In genomic region chr11:47187723-47188122, GRCh38 we compare ENCODE assay signal across 8 cellular contexts. TPM values are rescaled to one million over a fixed set of nuclear protein-coding genes. Genes with fewer than 3 reads are reported as not detected.
DNase-seq lines count a peak whose midpoint lies in the region; ATAC-seq, FAIRE-seq and TF ChIP-seq lines count a peak whose summit lies in the region.

No MANE protein-coding gene starts in this region.

- no peak for TF ChIP-seq CTCF in ascending aorta (IDR thresholded peaks at IDR 0.05)

- no peak overlapping the region for H3K27ac Mint-ChIP-seq in immature natural killer cell
- H3K27ac Mint-ChIP-seq in stimulated activated memory B cell treated with anti-CD40 and anti-IgM and Interleukin-4, amounts not matched to agents 10 μg/mL and 1 μg/mL and 100 μg/mL, for 72 hours = peak overlapping the region; percentile 27

- peaks cover 18% of the 10 kb centered on the region for H3K4me1 ChIP-seq in HUES48 (ENCODE audit: control insufficient read depth, insufficient read depth, low read length)
- H3K4me1 ChIP-seq in ascending aorta = peaks cover 4 to 31% of the 10 kb centered on the region in 2 donors

- peaks cover 10% of the 10 kb centered on the region; the same call in 1 of the 2 replicates for H3K27me3 ChIP-seq in HUES48 (ENCODE audit: control insufficient read depth, insufficient read depth, low read length)
- no peaks in the 10 kb centered on the region for H3K27me3 ChIP-seq in ascending aorta

- intact Hi-C loops in ascending aorta (cut with DNase I) = loop anchor here (1.0 to 10.0 kb wide), 4 partner anchors 27 to 1343 kb away; partner anchors contain the start of genes ACP2, CRY2, DDB2 and MTCH2

- no peak for ATAC-seq in stimulated activated memory B cell treated with anti-CD40 and anti-IgM and Interleukin-4, amounts not matched to agents 10 μg/mL and 1 μg/mL and 100 μg/mL, for 72 hours

- H3K9me3 ChIP-seq in HUES48 (ENCODE audit: control insufficient read depth, insufficient read depth, low read length) (no peaks in the 10 kb centered on the region), ascending aorta (no peaks in the 10 kb centered on the region)

- H3K9ac ChIP-seq in HUES48 (ENCODE audit: low read depth, low read length) = no peak overlapping the region

- peaks cover 7 to 10% of the 10 kb centered on the region in 2 donors for H3K4me1 Mint-ChIP-seq in immature natural killer cell
- H3K4me1 Mint-ChIP-seq in stimulated activated memory B cell treated with anti-CD40 and anti-IgM and Interleukin-4, amounts not matched to agents 10 μg/mL and 1 μg/mL and 100 μg/mL, for 72 hours = peaks cover 13% of the 10 kb centered on the region

- H3K27ac ChIP-seq in HUES48 (ENCODE audit: low read depth, low read length) (no peak overlapping the region), ascending aorta (peak overlapping the region; percentile 93 to 95)

- no peak for DNase-seq in ascending aorta (ENCODE audit: low spot score in 2 of 2)
- DNase-seq in immature natural killer cell = no peak
- no peak for DNase-seq in GM12891 (ENCODE audit: insufficient read length, low spot score)
- no peak for DNase-seq in RCC 7860 (ENCODE audit: low spot score)
- DNase-seq in OCI-M1 (lab: John Stamatoyannopoulos, UW) = no peak
- no peak for DNase-seq in DMS153 treated with DMSO at 0.1 percent for 48 hours (lab: John Stamatoyannopoulos, UW; ENCODE audit: unreplicated experiment)

- no peaks in the 10 kb centered on the region for H3K36me3 Mint-ChIP-seq in immature natural killer cell
- H3K36me3 Mint-ChIP-seq in stimulated activated memory B cell treated with anti-CD40 and anti-IgM and Interleukin-4, amounts not matched to agents 10 μg/mL and 1 μg/mL and 100 μg/mL, for 72 hours = no peaks in the 10 kb centered on the region

- H3K4me3 Mint-ChIP-seq in immature natural killer cell = peak overlapping the region in 3 of 5 donors; percentile 21 to 41 (median 27)
- no peak overlapping the region for H3K4me3 Mint-ChIP-seq in stimulated activated memory B cell treated with anti-CD40 and anti-IgM and Interleukin-4, amounts not matched to agents 10 μg/mL and 1 μg/mL and 100 μg/mL, for 72 hours

- H3K9me3 Mint-ChIP-seq in immature natural killer cell = peaks cover 0 to 1% (median 0%) of the 10 kb centered on the region in 6 donors
- no peaks in the 10 kb centered on the region for H3K9me3 Mint-ChIP-seq in stimulated activated memory B cell treated with anti-CD40 and anti-IgM and Interleukin-4, amounts not matched to agents 10 μg/mL and 1 μg/mL and 100 μg/mL, for 72 hours

- FAIRE-seq in GM12891 (lab: Jason Lieb, UNC) = no peak
- no peak for FAIRE-seq in RCC 7860 (lab: Jason Lieb, UNC)

- peaks cover 13% of the 10 kb centered on the region for H3K36me3 ChIP-seq in HUES48 (ENCODE audit: control insufficient read depth, insufficient read depth, low read length)
- H3K36me3 ChIP-seq in ascending aorta = no peaks in the 10 kb centered on the region

- H3K27me3 Mint-ChIP-seq in immature natural killer cell (ENCODE audit: low read depth in 3 of 3) = peaks cover 10 to 19% (median 17%) of the 10 kb centered on the region in 3 donors
- H3K27me3 Mint-ChIP-seq in stimulated activated memory B cell treated with anti-CD40 and anti-IgM and Interleukin-4, amounts not matched to agents 10 μg/mL and 1 μg/mL and 100 μg/mL, for 72 hours = peaks cover 33% of the 10 kb centered on the region

- H3K4me3 ChIP-seq in HUES48 (ENCODE audit: low read depth, low read length) (peak overlapping the region; percentile 96), ascending aorta (peak overlapping the region; percentile 72 to 87)

- TF ChIP-seq POLR2A in GM12891 (IDR thresholded peaks at IDR 0.05; ENCODE audit: low read depth, low read length) = no peak

TF ChIP-seq in GM12891, 5 proteins besides CTCF, POLR2A, EP300 and RAD21:
- TF ChIP-seq SPI1 (IDR thresholded peaks at IDR 0.05; ENCODE audit: low read depth, low read length) (no peak), TAF1 (IDR thresholded peaks at IDR 0.05; ENCODE audit: low read depth, low read length) (no peak), POU2F2 (IDR thresholded peaks at IDR 0.05; ENCODE audit: low read depth, low read length) (no peak), POLR2AphosphoS5 (IDR thresholded peaks at IDR 0.05; ENCODE audit: low read depth, low read length) (no peak), PAX5 (IDR thresholded peaks at IDR 0.05; ENCODE audit: insufficient read depth, low read length, severe bottlenecking) (no peak)

RNA-seq across cellular contexts. Expression of gene PACSIN3, which starts 1.5 kb away (rescaled TPM):
- 32.7 TPM for total RNA-seq in ascending aorta
- under 1 TPM in 1 of 3 donors, not detected in 2; 0.48 TPM for polyA plus RNA-seq in immature natural killer cell
- 0.87 TPM for polyA plus RNA-seq in GM12891 (2012; ENCODE audit: low read depth, missing spikeins)

RNA-seq across cellular contexts. Expression of gene ARFGAP2, which starts 11.0 kb away (rescaled TPM):
- total RNA-seq in ascending aorta = 66.1 TPM
- 100 to 1,000 TPM; 103 to 137 (median 121) TPM for polyA plus RNA-seq in immature natural killer cell
- polyA plus RNA-seq in GM12891 (2012; ENCODE audit: low read depth, missing spikeins) = 48.9 TPM

RNA-seq across cellular contexts. Expression of gene DDB2, which starts 27.1 kb away (rescaled TPM):
- 22.6 TPM for total RNA-seq in ascending aorta
- polyA plus RNA-seq in immature natural killer cell = 10 to 100 TPM; 27.4 to 39.3 (median 35.4) TPM
- 133 TPM for polyA plus RNA-seq in GM12891 (2012; ENCODE audit: low read depth, missing spikeins)
